In genomic region chr11:73478737-73479347, GRCh38 we compare ENCODE assay signal across 8 cellular contexts.
DNase-seq lines count a peak whose midpoint lies in the region; ATAC-seq and TF ChIP-seq lines count a peak whose summit lies in the region.

No MANE protein-coding gene starts in this region.

- H3K4me3 ChIP-seq in GM23338 (no peak overlapping the region), Panc1 (ENCODE audit: low read depth in 2 of 2, low read length in 2 of 2) (no peak overlapping the region), foreskin fibroblast (ENCODE audit: low read depth in 1 of 2, low read length in 2 of 2) (no peak overlapping the region), thyroid gland (replicated peaks in 1 of 3) (no peak overlapping the region)

- peaks cover 14% of the 10 kb centered on the region for H3K4me1 Mint-ChIP-seq in GM23338

- ATAC-seq in GM23338 (peak; percentile 91), Panc1 (peak; percentile 93), HG02970 (IDR thresholded peaks at IDR 0.05; ENCODE audit: low FRiP score, unreplicated experiment) (no peak), HG03520 (IDR thresholded peaks at IDR 0.05; ENCODE audit: unreplicated experiment) (no peak)

- H3K27me3 ChIP-seq in GM23338 (ENCODE audit: insufficient read depth) (no peaks in the 10 kb centered on the region), Panc1 (ENCODE audit: control insufficient read depth, insufficient read depth, low read length) (no peaks in the 10 kb centered on the region), thyroid gland (no peaks in the 10 kb centered on the region)

- H3K9me3 ChIP-seq in Panc1 (ENCODE audit: control insufficient read depth, insufficient read depth, low read depth, low read length) = no peaks in the 10 kb centered on the region; the same call in 1 of the 2 replicates
- no peaks in the 10 kb centered on the region for H3K9me3 ChIP-seq in thyroid gland

- POLR2A ChIA-PET in Panc1 (lab: Charles Lee) = interaction anchor here (0.6 kb wide), 2 partner anchors 134 to 180 kb away, joined by 3 to 5 read pairs; no protein-coding TSS in a partner anchor

- H3K36me3 ChIP-seq in GM23338 (ENCODE audit: insufficient read depth) (no peaks in the 10 kb centered on the region), Panc1 (ENCODE audit: control insufficient read depth, insufficient read depth, low read length) (no peaks in the 10 kb centered on the region), thyroid gland (no peaks in the 10 kb centered on the region)

- H3K4me3 Mint-ChIP-seq in GM23338 = no peak overlapping the region

- TF ChIP-seq CTCF in GM23338 (conservative IDR thresholded peaks at IDR 0.05; ENCODE audit: low read depth in 2 of 2) (peak; percentile 82 to 98), Panc1 (IDR thresholded peaks at IDR 0.05) (peak; percentile 94), foreskin fibroblast (IDR thresholded peaks at IDR 0.05; ENCODE audit: low read depth, low read length) (peak; percentile 94), thyroid gland (IDR thresholded peaks at IDR 0.05) (peak in 4 of 6 experiments; percentile 48 to 57 (median 50))

- H3K79me2 ChIP-seq in GM23338 (replicated peaks; ENCODE audit: insufficient read depth) = peaks cover 28% of the 10 kb centered on the region

- H3K27ac Mint-ChIP-seq in GM23338 = no peak overlapping the region

- H3K9me2 ChIP-seq in GM23338 (ENCODE audit: insufficient read depth) = no peaks in the 10 kb centered on the region

- peaks cover 7% of the 10 kb centered on the region for H3K36me3 Mint-ChIP-seq in GM23338 (ENCODE audit: low read depth)

- H3F3A ChIP-seq in GM23338 (replicated peaks; ENCODE audit: low read depth) = no peaks in the 10 kb centered on the region

- in situ Hi-C loops in Panc1 (cut with HindIII; ENCODE audit: low pct_unique_long_range_greater_than_20kb, low sequenced_read_pairs) = no loop called here

- BruUV-seq in Panc1 (replicated peaks; lab: Mats Ljungman, UMichigan) = no TSS peak

- H3K4me2 ChIP-seq in GM23338 = no peak overlapping the region

- H3K4me1 ChIP-seq in GM23338 (ENCODE audit: insufficient read depth) (peaks cover 17% of the 10 kb centered on the region; the same call in 1 of the 2 replicates), Panc1 (ENCODE audit: control insufficient read depth, insufficient read depth, low read length) (no peaks in the 10 kb centered on the region), thyroid gland (peaks cover 0 to 3% of the 10 kb centered on the region in 2 donors)

- no peak for TF ChIP-seq POLR2A in thyroid gland (IDR thresholded peaks at IDR 0.05)

- no peaks in the 10 kb centered on the region for H3K27me3 Mint-ChIP-seq in GM23338 (ENCODE audit: insufficient read depth, low read depth, poor library complexity)

- peaks cover 9% of the 10 kb centered on the region; the same call in 2 of the 3 replicates for H3K9me3 Mint-ChIP-seq in GM23338

- peak overlapping the region; percentile 41; the same call in 1 of the 2 replicates for H3K27ac ChIP-seq in GM23338 (ENCODE audit: low read depth)
- no peak overlapping the region for H3K27ac ChIP-seq in Panc1 (ENCODE audit: low read length)
- no peak overlapping the region for H3K27ac ChIP-seq in thyroid gland

- WGBS in thyroid gland, 2 donors = 44 to 57% methylated on average over 1 of the region's 1 CpG

- CTCF ChIA-PET in Panc1 (lab: Charles Lee) = interaction anchor here (0.5 to 3.0 kb wide), 13 partner anchors 22 to 1439 kb away, joined by 3 to 17 read pairs (median 4); no protein-coding TSS in a partner anchor

- no peaks in the 10 kb centered on the region; the same call in 1 of the 2 replicates for H4K20me1 ChIP-seq in GM23338 (replicated peaks; ENCODE audit: insufficient read depth)

- H2AFZ ChIP-seq in GM23338 = no peak overlapping the region

- intact Hi-C loops in Panc1 (cut with micrococcal nuclease; ENCODE audit: unreplicated experiment) (loop anchor here (5.0 kb wide), 1 partner anchor 183 kb away; no protein-coding TSS in a partner anchor), thyroid gland (cut with DNase I) (no loop called here)

- peak; percentile 58 for DNase-seq in AG08396 (ENCODE audit: low spot score)
- DNase-seq in GM23338 (ENCODE audit: low spot score) = peak; percentile 81
- DNase-seq in Panc1 (ENCODE audit: low read depth, low spot score) = peak; percentile 27
- peak; percentile 16 to 70 for DNase-seq in foreskin fibroblast
- no peak for DNase-seq in thyroid gland
- DNase-seq in NCI-H2029 treated with DMSO at 0.1 percent for 48 hours (lab: John Stamatoyannopoulos, UW) = no peak

TF ChIP-seq in GM23338, 12 proteins besides CTCF, POLR2A, EP300 and RAD21:
- TF ChIP-seq ZNF114 (CRISPR knock-in tag; IDR thresholded peaks at IDR 0.05) (no peak), REST (IDR thresholded peaks at IDR 0.05; ENCODE audit: unreplicated experiment) (no peak), ZNF331 (CRISPR knock-in tag; IDR thresholded peaks at IDR 0.05; ENCODE audit: low read depth) (no peak), STAT1 (IDR thresholded peaks at IDR 0.05; ENCODE audit: unreplicated experiment) (no peak), EZH2phosphoT487 (IDR thresholded peaks at IDR 0.05; ENCODE audit: unreplicated experiment) (no peak)
- TF ChIP-seq, protein P1, sequence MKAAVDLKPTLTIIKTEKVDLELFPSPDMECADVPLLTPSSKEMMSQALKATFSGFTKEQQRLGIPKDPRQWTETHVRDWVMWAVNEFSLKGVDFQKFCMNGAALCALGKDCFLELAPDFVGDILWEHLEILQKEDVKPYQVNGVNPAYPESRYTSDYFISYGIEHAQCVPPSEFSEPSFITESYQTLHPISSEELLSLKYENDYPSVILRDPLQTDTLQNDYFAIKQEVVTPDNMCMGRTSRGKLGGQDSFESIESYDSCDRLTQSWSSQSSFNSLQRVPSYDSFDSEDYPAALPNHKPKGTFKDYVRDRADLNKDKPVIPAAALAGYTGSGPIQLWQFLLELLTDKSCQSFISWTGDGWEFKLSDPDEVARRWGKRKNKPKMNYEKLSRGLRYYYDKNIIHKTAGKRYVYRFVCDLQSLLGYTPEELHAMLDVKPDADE (IDR thresholded peaks at IDR 0.05) = no peak

Comparison
In these comparisons a context has a peak if more than half of its experiments do, and no peak if none do; other contexts are left out.
1. DNase-seq: peak in AG08396 (single experiment), GM23338 (single experiment), Panc1 (single experiment) and foreskin fibroblast (2 of 2); none in thyroid gland (0 of 2) and NCI-H2029 treated with DMSO at 0.1 percent for 48 hours (single experiment).
2. ATAC-seq: peak in GM23338 (single experiment) and Panc1 (single experiment); none in HG02970 (single experiment) and HG03520 (single experiment).
3. Peak in every context shown above with its lines, with median percentiles within 50 percentile points of each other: CTCF ChIP-seq.